ENCODE assay signal across 36 cellular contexts in the genomic region with DNA sequence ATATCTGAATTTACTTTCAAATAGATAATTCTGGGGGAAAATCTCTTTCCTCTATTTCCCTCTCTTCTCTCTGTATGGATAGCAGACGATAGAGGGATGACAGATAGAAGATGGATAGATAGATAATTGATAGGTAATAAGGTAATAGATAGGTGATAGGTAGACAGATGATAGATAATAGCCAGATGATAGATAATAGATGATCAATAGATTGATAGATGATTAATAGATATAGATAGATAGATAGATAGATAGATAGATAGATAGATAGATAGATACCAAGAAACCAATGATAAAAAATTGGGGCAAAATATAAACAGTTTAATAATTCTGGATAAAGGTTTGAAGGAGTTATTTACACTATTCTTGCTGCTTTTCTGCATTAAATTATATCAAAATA. TPM values are rescaled to one million over a fixed set of nuclear protein-coding genes. Genes with fewer than 3 reads are reported as not detected.
"Had no signal": no experiment of that assay in that cellular context is flagged by ENCODE, and none has a peak within 500 bp of the region (broad histone marks: within the 10 kb centered on the region; RNA-seq: fewer than 3 reads in every experiment).

No MANE protein-coding gene starts in this region.

- H3K4me3 ChIP-seq: MG63 had no signal

- DNase-seq: Karpas-422, Kasumi-1, MG63, MM.1S, MV-4-11, NCI-H1048, NCI-H1092, NCI-H1092 treated with DMSO at 0.1 percent for 48 hours, NCI-H1105, NCI-H1105 treated with DMSO at 0.1 percent for 48 hours, NCI-H1417, NCI-H1417 treated with DMSO at 0.1 percent for 48 hours, NCI-H1436, NCI-H1436 treated with DMSO at 0.1 percent for 48 hours, NCI-H146, NCI-H1694, NCI-H1694 treated with DMSO at 0.1 percent for 48 hours, NCI-H187, NCI-H187 treated with DMSO at 0.1 percent for 48 hours, NCI-H1930, NCI-H2029, NCI-H2029 treated with DMSO at 0.1 percent for 48 hours, NCI-H2081, NCI-H2081 treated with DMSO at 0.1 percent for 48 hours, NCI-H2107, NCI-H2171, NCI-H2171 treated with DMSO at 0.1 percent for 48 hours, NCI-H2227 treated with DMSO at 0.1 percent for 48 hours, NCI-H226, NCI-H345, NCI-H446, NCI-H446 treated with DMSO at 0.1 percent for 48 hours, NCI-H510A, NCI-H510A treated with DMSO at 0.1 percent for 48 hours had no signal

- H3K9me3 ChIP-seq: MG63 had no signal

- H3K36me3 ChIP-seq: MG63 had no signal

- H3K27me3 ChIP-seq: MG63 had no signal

RNA-seq across cellular contexts. Expression of a gene that starts 26.6 kb away (rescaled TPM):
- total RNA-seq: LHCN-M2, MCF 10A had no signal
